In the genomic region with DNA sequence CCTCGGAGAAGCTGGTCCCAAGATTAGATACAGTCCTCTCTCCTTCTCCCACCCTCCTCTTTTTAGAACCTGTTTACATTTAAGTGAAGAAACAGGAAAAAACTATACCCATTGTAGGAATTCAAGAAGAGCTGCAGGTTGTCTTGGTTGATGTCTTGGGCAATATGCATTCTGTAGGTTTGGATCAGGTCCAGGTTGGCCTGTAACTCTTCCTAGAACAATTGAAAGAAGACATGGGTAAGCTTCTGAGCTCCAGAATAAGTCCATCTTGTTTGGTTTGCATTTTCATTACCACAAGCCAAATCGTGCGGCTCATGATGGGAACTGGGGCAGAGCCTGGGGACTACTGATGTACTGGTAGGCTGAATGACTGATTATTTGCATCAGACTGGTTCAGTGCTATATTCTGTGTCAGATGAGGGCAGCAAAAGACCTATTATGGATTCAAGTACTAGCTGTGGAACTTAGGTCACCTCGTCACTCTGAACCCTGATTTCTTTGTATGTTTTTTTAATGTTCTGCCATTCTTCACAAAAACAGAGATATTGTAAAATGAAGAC, we compare ENCODE assay signal across 10 cellular contexts. TPM values are rescaled to one million over a fixed set of nuclear protein-coding genes. Genes with fewer than 3 reads are reported as not detected.
DNase-seq lines count a peak whose midpoint lies in the region; ATAC-seq and TF ChIP-seq lines count a peak whose summit lies in the region.
"Had no signal": no experiment of that assay in that cellular context is flagged by ENCODE, and none has a peak within 500 bp of the region (broad histone marks: within the 10 kb centered on the region; RNA-seq: fewer than 3 reads in every experiment).

No MANE protein-coding gene starts in this region.

- H3K4me1 ChIP-seq in IMR-90 (ENCODE audit: control insufficient read depth, insufficient read depth, low read length), result no peaks in the 10 kb centered on the region; the same call in 1 of the 2 replicates
- H3K4me1 ChIP-seq in ascending aorta, result no peaks in the 10 kb centered on the region
- H3K4me1 ChIP-seq: transverse colon had no signal

- dilution Hi-C loops in IMR-90 (cut with HindIII; ENCODE audit: low sequenced_read_pairs, unreplicated experiment), result no loop called here

- TF ChIP-seq POLR2A in IMR-90 (IDR thresholded peaks at IDR 0.05; ENCODE audit: low read depth, low read length), result no peak

- TF ChIP-seq CTCF in IMR-90 (conservative IDR thresholded peaks at IDR 0.05; ENCODE audit: low read depth, low read length) (peak; percentile 46), ascending aorta (IDR thresholded peaks at IDR 0.05) (peak; percentile 23 to 45 (median 41))

- H3K14ac ChIP-seq in IMR-90 (replicated peaks; ENCODE audit: low read depth, low read length), result no peak overlapping the region

- H3K27ac ChIP-seq in IMR-90 (ENCODE audit: insufficient read depth, low read length), result no peak overlapping the region
- no peak overlapping the region for H3K27ac ChIP-seq in ascending aorta
- H3K27ac ChIP-seq: SK-N-MC, transverse colon had no signal

- no peaks in the 10 kb centered on the region for H3K27me3 ChIP-seq in IMR-90 (ENCODE audit: control insufficient read depth, insufficient read depth, low read length)
- no peaks in the 10 kb centered on the region for H3K27me3 ChIP-seq in ascending aorta
- H3K27me3 ChIP-seq: transverse colon had no signal

- H3K4me3 ChIP-seq in IMR-90 (ENCODE audit: insufficient read depth, low read depth, low read length), result no peak overlapping the region
- H3K4me3 ChIP-seq in ascending aorta, result no peak overlapping the region
- H3K4me3 ChIP-seq: SK-N-MC, transverse colon had no signal

- DNase-seq in EH (ENCODE audit: low read depth) (peak; percentile 37), IMR-90 (peak; percentile 46), ascending aorta (ENCODE audit: low spot score in 2 of 2) (no peak), medulla oblongata (ENCODE audit: extremely low spot score) (peak; percentile 19), ureter (ENCODE audit: low spot score) (no peak), NCI-H748 (lab: John Stamatoyannopoulos, UW; ENCODE audit: unreplicated experiment) (no peak)
- DNase-seq: HCEC 1CT, transverse colon had no signal

- H4K91ac ChIP-seq in IMR-90 (ENCODE audit: insufficient read depth, low read depth, low read length), result no peak overlapping the region

- POLR2A ChIA-PET in IMR-90 (lab: Charles Lee; ENCODE audit: unreplicated experiment), result no interaction called here

- no peaks in the 10 kb centered on the region for H3K9me3 ChIP-seq in IMR-90 (ENCODE audit: control insufficient read depth, insufficient read depth, low read length)
- H3K9me3 ChIP-seq in ascending aorta, result no peaks in the 10 kb centered on the region
- H3K9me3 ChIP-seq: transverse colon had no signal

- H3K79me1 ChIP-seq in IMR-90 (ENCODE audit: low read depth in 1 of 2, low read length in 2 of 2), result no peaks in the 10 kb centered on the region

- H2AFZ ChIP-seq in IMR-90 (replicated peaks; ENCODE audit: low read length, poor library complexity), result no peak overlapping the region

- intact Hi-C loops in IMR-90 (cut with micrococcal nuclease) (loop anchor here (1.0 to 10.0 kb wide), 2 partner anchors 88 to 199 kb away; a partner anchor contains a TSS), ascending aorta (cut with DNase I) (loop anchor here (1.0 to 10.0 kb wide), 3 partner anchors 88 to 219 kb away; a partner anchor contains a TSS)

- no peak overlapping the region for H3K23ac ChIP-seq in IMR-90 (ENCODE audit: low read depth, low read length)

- no peaks in the 10 kb centered on the region for H4K20me1 ChIP-seq in IMR-90 (ENCODE audit: insufficient read depth, low read length)

- H2BK120ac ChIP-seq in IMR-90 (ENCODE audit: low read depth, low read length), result no peak overlapping the region

- no peak overlapping the region for H2BK15ac ChIP-seq in IMR-90 (ENCODE audit: low read depth, low read length)

- H2AK9ac ChIP-seq in IMR-90 (replicated peaks; ENCODE audit: low read depth, low read length, poor library complexity), result no peak overlapping the region

- no CpG with 5 or more reads among the region's 4 CpGs for WGBS in IMR-90 (ENCODE audit: extremely low coverage in 2 of 2, insufficient read length in 1 of 2), 2 experiments

- H2BK20ac ChIP-seq in IMR-90 (ENCODE audit: low read depth, low read length), result no peak overlapping the region

- H3K9me1 ChIP-seq in IMR-90 (ENCODE audit: insufficient read depth, low read length), result no peaks in the 10 kb centered on the region

- peak; percentile 49 for TF ChIP-seq RAD21 in IMR-90 (IDR thresholded peaks at IDR 0.05; ENCODE audit: low read length)

- H2BK5ac ChIP-seq in IMR-90 (ENCODE audit: low read depth, low read length, poor library complexity, severe bottlenecking), result no peak overlapping the region

- H3K9ac ChIP-seq in IMR-90 (ENCODE audit: low read depth, low read length), result no peak overlapping the region

- H3K4me2 ChIP-seq in IMR-90 (ENCODE audit: low read depth, low read length), result no peak overlapping the region

- in situ Hi-C loops in IMR-90 (cut with MboI; ENCODE audit: low sequenced_read_pairs), result no loop called here

- BruUV-seq in IMR-90 (replicated peaks; lab: Mats Ljungman, UMichigan), result no TSS peak

- no peak overlapping the region for H2AK5ac ChIP-seq in IMR-90 (ENCODE audit: low read depth, low read length)

- H4K8ac ChIP-seq in IMR-90 (ENCODE audit: low read depth in 2 of 2, low read length in 2 of 2), result no peak overlapping the region

- H3K36me3 ChIP-seq in IMR-90 (ENCODE audit: control insufficient read depth, insufficient read depth, low read length) (peaks cover 12% of the 10 kb centered on the region), ascending aorta (peaks cover 41 to 81% of the 10 kb centered on the region in 2 donors)

- H3K56ac ChIP-seq in IMR-90 (ENCODE audit: extremely low read depth, insufficient read depth, low read length), result no peak overlapping the region

- peak; percentile 86 for ATAC-seq in IMR-90 (ENCODE audit: low read depth)
- no peak for ATAC-seq in HG02588 (IDR thresholded peaks at IDR 0.05; ENCODE audit: unreplicated experiment)

- no peak overlapping the region for H3K18ac ChIP-seq in IMR-90 (ENCODE audit: low read depth, low read length)

- H3K4ac ChIP-seq in IMR-90 (ENCODE audit: low read depth, low read length), result no peak overlapping the region

- CTCF ChIA-PET in IMR-90 (lab: Yijun Ruan, JAX), result interaction anchor here (1.3 kb wide), 1 partner anchor 88 kb away, joined by 4 read pairs; no protein-coding TSS in a partner anchor

- no peak overlapping the region for H4K5ac ChIP-seq in IMR-90 (ENCODE audit: low read depth, low read length)

TF ChIP-seq in IMR-90, 13 proteins besides CTCF, POLR2A, EP300 and RAD21:
- TF ChIP-seq CEBPB (IDR thresholded peaks at IDR 0.05; ENCODE audit: low read depth, low read length) (0 out of 2 replicates have a peak, but pooled peaks have one; percentile 8), RCOR1 (IDR thresholded peaks at IDR 0.05; ENCODE audit: insufficient replicate concordance, low read length) (no peak), SMC3 (IDR thresholded peaks at IDR 0.05; ENCODE audit: low read depth, low read length) (peak; percentile 17; the same call in 1 of the 2 replicates), BHLHE40 (IDR thresholded peaks at IDR 0.05; ENCODE audit: low read depth, low read length) (no peak), MAFK (IDR thresholded peaks at IDR 0.05; ENCODE audit: low read depth, low read length) (no peak), CHD1 (IDR thresholded peaks at IDR 0.05; ENCODE audit: low read depth, low read length) (no peak)
- TF ChIP-seq, protein P1, sequence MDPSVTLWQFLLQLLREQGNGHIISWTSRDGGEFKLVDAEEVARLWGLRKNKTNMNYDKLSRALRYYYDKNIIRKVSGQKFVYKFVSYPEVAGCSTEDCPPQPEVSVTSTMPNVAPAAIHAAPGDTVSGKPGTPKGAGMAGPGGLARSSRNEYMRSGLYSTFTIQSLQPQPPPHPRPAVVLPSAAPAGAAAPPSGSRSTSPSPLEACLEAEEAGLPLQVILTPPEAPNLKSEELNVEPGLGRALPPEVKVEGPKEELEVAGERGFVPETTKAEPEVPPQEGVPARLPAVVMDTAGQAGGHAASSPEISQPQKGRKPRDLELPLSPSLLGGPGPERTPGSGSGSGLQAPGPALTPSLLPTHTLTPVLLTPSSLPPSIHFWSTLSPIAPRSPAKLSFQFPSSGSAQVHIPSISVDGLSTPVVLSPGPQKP (IDR thresholded peaks at IDR 0.05; ENCODE audit: borderline replicate concordance, low read depth, low read length), result no peak

RNA-seq across cellular contexts. Expression of a gene that starts 20.3 kb away (rescaled TPM):
- total RNA-seq in IMR-90 (2012; rRNA removed) (not detected in 2 replicates), ascending aorta (not detected), ureter (1.5 TPM)
- polyA plus RNA-seq in IMR-90 (2012; rRNA removed), result 0.03 TPM in 1 of 2 replicates, not detected in the other
- 0.02 TPM in 1 of 2 replicates, not detected in the other for polyA plus RNA-seq in IMR-90 (2012; cell fraction: cytosol; rRNA removed)
- polyA plus RNA-seq in IMR-90 (2012; cell fraction: nucleus; rRNA removed; ENCODE audit: low replicate concordance), result 0.03 and 0.07 TPM in 2 replicates

Comparison
In these comparisons a context has a peak if more than half of its experiments do, and no peak if none do; other contexts are left out.
1. DNase-seq: peak in EH (single experiment), IMR-90 (single experiment) and medulla oblongata (single experiment); none in ascending aorta (0 of 2), ureter (single experiment) and NCI-H748 (single experiment).